1 cellular context compared by ENCODE assay signal in genomic region chr7:999921-1000593, GRCh38.
TF ChIP-seq lines count a peak whose summit lies in the region.

No MANE protein-coding gene starts in this region.

TF ChIP-seq in GM23338, 12 proteins besides CTCF, POLR2A, EP300 and RAD21 (continued from another document):
- TF ChIP-seq ZNF462 (CRISPR knock-in tag; IDR thresholded peaks at IDR 0.05) (no peak), EZH2 (IDR thresholded peaks at IDR 0.05; ENCODE audit: low read depth, unreplicated experiment) (no peak)
